9 cellular contexts compared by ENCODE assay signal in genomic region chr4:151100517-151100916, GRCh38. TPM values are rescaled to one million over a fixed set of nuclear protein-coding genes. Genes with fewer than 3 reads are reported as not detected.
DNase-seq lines count a peak whose midpoint lies in the region; ATAC-seq and TF ChIP-seq lines count a peak whose summit lies in the region.
"Had no signal": no experiment of that assay in that cellular context is flagged by ENCODE, and none has a peak within 500 bp of the region (broad histone marks: within the 10 kb centered on the region; RNA-seq: fewer than 3 reads in every experiment).

No MANE protein-coding gene starts in this region.

- H3K36me3 ChIP-seq in rectal smooth muscle tissue (ENCODE audit: control insufficient read depth, insufficient read depth, low read length): peaks cover 6% of the 10 kb centered on the region

- H3K27ac ChIP-seq in rectal smooth muscle tissue (ENCODE audit: low read depth, low read length): peak overlapping the region; percentile 90

- H3K9ac ChIP-seq in rectal smooth muscle tissue (ENCODE audit: low read length): peak overlapping the region; percentile 98

- peaks cover 4% of the 10 kb centered on the region for H3K4me1 ChIP-seq in rectal smooth muscle tissue (ENCODE audit: control insufficient read depth, insufficient read depth, low read length)

- peaks cover 30 to 44% (median 35%) of the 10 kb centered on the region in 3 donors for H3K4me1 Mint-ChIP-seq in T-cell

- peak overlapping the region; percentile 94 to 98 (median 96) for H3K4me3 Mint-ChIP-seq in T-cell

- CTCF ChIA-PET in T-cell (lab: Charles Lee): interaction anchor here (0.6 to 1.0 kb wide), 2 partner anchors 8 to 32 kb away, joined by 3 read pairs; no protein-coding TSS in a partner anchor

- no peaks in the 10 kb centered on the region for H3K27me3 ChIP-seq in rectal smooth muscle tissue (ENCODE audit: control insufficient read depth, insufficient read depth, low read length)

- H3K27me3 Mint-ChIP-seq in T-cell: no peaks in the 10 kb centered on the region

- H3K36me3 Mint-ChIP-seq in T-cell: peaks cover 31% of the 10 kb centered on the region

- H3K9me3 Mint-ChIP-seq in T-cell: no peaks in the 10 kb centered on the region

- no peak for DNase-seq in T-cell
- no peak for DNase-seq in fibroblast of pulmonary artery (ENCODE audit: low read depth)
- DNase-seq in AG20443 (ENCODE audit: low spot score): no peak
- DNase-seq in DMS79 (lab: John Stamatoyannopoulos, UW): no peak
- DNase-seq: stimulated activated CD4-positive, alpha-beta T cell treated with anti-CD3 and anti-CD28 coated beads, Interleukin-4, amount 100 ng/mL, for 1 hour had no signal

- peak overlapping the region; percentile 97 to 98 for H3K27ac Mint-ChIP-seq in T-cell

- TF ChIP-seq CTCF in GM12875 (IDR thresholded peaks at IDR 0.05; ENCODE audit: borderline replicate concordance, insufficient read depth, low read depth, low read length) (no peak), fibroblast of pulmonary artery (IDR thresholded peaks at IDR 0.05; ENCODE audit: low read length, missing control alignments) (no peak)

- H3K4me3 ChIP-seq in GM12875 (ENCODE audit: low read depth, low read length): peak overlapping the region; percentile 89
- peak overlapping the region; percentile 76 for H3K4me3 ChIP-seq in fibroblast of pulmonary artery (replicated peaks; ENCODE audit: low read depth, low read length)
- peak overlapping the region; percentile 95 for H3K4me3 ChIP-seq in rectal smooth muscle tissue (ENCODE audit: low read length)

- POLR2A ChIA-PET in T-cell (lab: Charles Lee): interaction anchor here (0.5 to 2.1 kb wide), 5 partner anchors 48 to 1436 kb away, joined by 3 to 8 read pairs (median 3); partner anchors contain the start of genes FBXW7 (in 1 of the 2) and LRBA (in 1 of the 2)

- ATAC-seq in T-cell (replicated peaks in 1 of 4) (no peak), GM21360 (IDR thresholded peaks at IDR 0.05; ENCODE audit: unreplicated experiment) (no peak), GM21576 (IDR thresholded peaks at IDR 0.05; ENCODE audit: unreplicated experiment) (no peak)

RNA-seq across cellular contexts. Expression of gene RPS3A, which starts 1.1 kb away (rescaled TPM):
- total RNA-seq in T-cell: 1,000 to 10,000 TPM; 2,890 to 3,559 (median 3,361) TPM
